18 cellular contexts compared by ENCODE assay signal in genomic region chr7:132258231-132258630, GRCh38.
DNase-seq lines count a peak whose midpoint lies in the region; ATAC-seq and TF ChIP-seq lines count a peak whose summit lies in the region.
"Had no signal": no experiment of that assay in that cellular context is flagged by ENCODE, and none has a peak within 500 bp of the region (broad histone marks: within the 10 kb centered on the region; RNA-seq: fewer than 3 reads in every experiment).

No MANE protein-coding gene starts in this region.

- TF ChIP-seq CTCF in left ventricle myocardium inferior (IDR thresholded peaks at IDR 0.05; ENCODE audit: borderline replicate concordance) (no peak), ascending aorta (IDR thresholded peaks at IDR 0.05) (no peak)

- H3K27ac ChIP-seq in left ventricle myocardium inferior (replicated peaks), result no peak overlapping the region
- peak overlapping the region; percentile 69 to 75 for H3K27ac ChIP-seq in ascending aorta
- H3K27ac ChIP-seq: 22Rv1; A549; BLaER1 treated with 17β-estradiol and CSF1 and Interleukin-3, amounts not matched to agents 10 nM and 100 nM; C4-2B had no signal

- ATAC-seq in T-helper 17 cell (no peak), HG02798 (IDR thresholded peaks at IDR 0.05; ENCODE audit: poor library complexity, unreplicated experiment) (no peak)
- ATAC-seq: A549; CD8-positive, alpha-beta T cell had no signal

- H3K9me3 ChIP-seq in left ventricle myocardium inferior (replicated peaks), result no peaks in the 10 kb centered on the region
- no peaks in the 10 kb centered on the region for H3K9me3 ChIP-seq in ascending aorta
- H3K9me3 ChIP-seq in T-helper 17 cell (ENCODE audit: control insufficient read depth, low read length, poor library complexity, severe bottlenecking), result no peaks in the 10 kb centered on the region
- H3K9me3 ChIP-seq: A549; BLaER1 treated with 17β-estradiol and CSF1 and Interleukin-3, amounts not matched to agents 10 nM and 100 nM; Caco-2 had no signal

- no peaks in the 10 kb centered on the region for H3K27me3 ChIP-seq in left ventricle myocardium inferior (ENCODE audit: low read depth)
- H3K27me3 ChIP-seq in ascending aorta, result no peaks in the 10 kb centered on the region
- H3K27me3 ChIP-seq: BLaER1 treated with 17β-estradiol and CSF1 and Interleukin-3, amounts not matched to agents 10 nM and 100 nM had no signal

- intact Hi-C loops in cardiac septum (cut with DNase I) (no loop called here), left ventricle myocardium inferior (cut with micrococcal nuclease) (loop anchor here (10.0 kb wide), 1 partner anchor 313 kb away; no protein-coding TSS in a partner anchor), ascending aorta (cut with DNase I) (loop anchor here (5.0 to 10.0 kb wide), 3 partner anchors 169 to 311 kb away; no protein-coding TSS in a partner anchor)

- DNase-seq in cardiac septum (ENCODE audit: low spot score), result peak; percentile 39
- no peak for DNase-seq in left ventricle myocardium inferior
- DNase-seq in ascending aorta (ENCODE audit: low spot score in 2 of 2), result no peak
- peak; percentile 12 for DNase-seq in medulla oblongata (ENCODE audit: extremely low spot score)
- DNase-seq in T-helper 17 cell, result no peak
- DNase-seq: AML-193; Caco-2; Calu3; CD4-positive, alpha-beta T cell; CD8-positive, alpha-beta T cell; DMS79 treated with DMSO at 0.1 percent for 48 hours; GF-D8 had no signal

- H3K36me3 ChIP-seq in left ventricle myocardium inferior (no peaks in the 10 kb centered on the region), ascending aorta (no peaks in the 10 kb centered on the region)
- H3K36me3 ChIP-seq: BLaER1 treated with 17β-estradiol and CSF1 and Interleukin-3, amounts not matched to agents 10 nM and 100 nM had no signal

- H3K27me3 Mint-ChIP-seq in T-helper 17 cell, result peaks cover 11% of the 10 kb centered on the region

- H3K4me3 ChIP-seq in left ventricle myocardium inferior, result no peak overlapping the region
- H3K4me3 ChIP-seq in ascending aorta, result no peak overlapping the region
- H3K4me3 ChIP-seq: A549; BLaER1 treated with 17β-estradiol and CSF1 and Interleukin-3, amounts not matched to agents 10 nM and 100 nM had no signal

- no peaks in the 10 kb centered on the region for H3K4me1 Mint-ChIP-seq in T-helper 17 cell
- H3K4me1 Mint-ChIP-seq: B cell had no signal

- H3K36me3 Mint-ChIP-seq in T-helper 17 cell (ENCODE audit: low read depth), result no peaks in the 10 kb centered on the region
- H3K36me3 Mint-ChIP-seq: CD8-positive, alpha-beta T cell had no signal

- no peak overlapping the region for H3K4me3 Mint-ChIP-seq in T-helper 17 cell
- H3K4me3 Mint-ChIP-seq: B cell; CD4-positive, alpha-beta T cell; CD8-positive, alpha-beta T cell had no signal

- H3K27ac Mint-ChIP-seq in T-helper 17 cell, result no peak overlapping the region
- H3K27ac Mint-ChIP-seq: B cell; CD4-positive, alpha-beta T cell; CD8-positive, alpha-beta T cell had no signal

- peaks cover 32% of the 10 kb centered on the region for H3K4me1 ChIP-seq in left ventricle myocardium inferior
- H3K4me1 ChIP-seq in ascending aorta, result peaks cover 2 to 31% of the 10 kb centered on the region in 2 donors
- H3K4me1 ChIP-seq: A549; BLaER1 treated with 17β-estradiol and CSF1 and Interleukin-3, amounts not matched to agents 10 nM and 100 nM; Caco-2 had no signal

Comparison
In these comparisons a context has a peak if more than half of its experiments do, and no peak if none do; other contexts are left out.
1. DNase-seq: peak in cardiac septum (single experiment) and medulla oblongata (single experiment); none in left ventricle myocardium inferior (single experiment), ascending aorta (0 of 2) and T-helper 17 cell (0 of 3).